Comparison of ENCODE assay signal across 27 cellular contexts in genomic region chr14:71638523-71639196, GRCh38.
A peak's percentile ranks its signal among the peaks of the same experiment; 100 is the strongest.
DNase-seq lines count a peak whose midpoint lies in the region; ATAC-seq, FAIRE-seq and TF ChIP-seq lines count a peak whose summit lies in the region.
"Had no signal": no experiment of that assay in that cellular context is flagged by ENCODE, and none has a peak within 500 bp of the region (broad histone marks: within the 10 kb centered on the region; RNA-seq: fewer than 3 reads in every experiment).

No MANE protein-coding gene starts in this region.

- H3K4me3 ChIP-seq in AG04449 (ENCODE audit: low read depth, low read length): no peak overlapping the region
- no peak overlapping the region for H3K4me3 ChIP-seq in bronchial epithelial cell (ENCODE audit: low read depth, low read length)
- H3K4me3 ChIP-seq: body of pancreas, colonic mucosa, prostate gland, transverse colon had no signal

- TF ChIP-seq CTCF in AG04449 (IDR thresholded peaks at IDR 0.05; ENCODE audit: insufficient read depth, low read length, missing control alignments): no peak
- TF ChIP-seq CTCF in bronchial epithelial cell (IDR thresholded peaks at IDR 0.05; ENCODE audit: insufficient read depth, low read length, severe bottlenecking): no peak

- FAIRE-seq in HTR-8/SVneo (lab: Jason Lieb, UNC): peak; percentile 52
- FAIRE-seq in bronchial epithelial cell (lab: Jason Lieb, UNC): no peak
- FAIRE-seq in frontal cortex (lab: Jason Lieb, UNC): no peak
- FAIRE-seq: GM12892, H54 had no signal

- POLR2A ChIA-PET in AG04449 (lab: Yijun Ruan, JAX): interaction anchor here (0.7 kb wide), 1 partner anchor 94 kb away, joined by 3 read pairs; no protein-coding TSS in a partner anchor

- H3K36me3 ChIP-seq in bronchial epithelial cell (ENCODE audit: control insufficient read depth, insufficient read depth, low read length): no peaks in the 10 kb centered on the region
- H3K36me3 ChIP-seq: colonic mucosa, prostate gland, transverse colon had no signal

- no peaks in the 10 kb centered on the region for H3K27me3 ChIP-seq in bronchial epithelial cell (ENCODE audit: control insufficient read depth, insufficient read depth, low read length)
- H3K27me3 ChIP-seq: body of pancreas, colonic mucosa, transverse colon had no signal

- ATAC-seq in HG02798 (IDR thresholded peaks at IDR 0.05; ENCODE audit: poor library complexity, unreplicated experiment): no peak
- ATAC-seq: body of pancreas; left ventricle myocardium superior; sciatic nerve; stimulated activated effector memory CD8-positive, alpha-beta T cell treated with anti-CD3 and anti-CD28 coated beads, Interleukin-12 subunit alpha, Interleukin-12 subunit beta, amount 100 ng/mL, for 72 hours had no signal

- DNase-seq in AG04449 (ENCODE audit: low read depth, low spot score) (peak; percentile 54), HTR-8/SVneo (ENCODE audit: insufficient read length, low spot score) (no peak), bronchial epithelial cell (ENCODE audit: low read depth) (peak; percentile 57), iris pigment epithelial cell (ENCODE audit: low read depth) (peak; percentile 86), frontal cortex (ENCODE audit: low spot score in 2 of 2) (no peak), activated T-cell treated with anti-CD3 and anti-CD28 coated beads for 4 hours (no peak), retina (no peak)
- DNase-seq: activated CD4-positive, alpha-beta T cell treated with anti-CD3 and anti-CD28 coated beads for 48 hours; activated CD8-positive, alpha-beta memory T cell treated with anti-CD3 and anti-CD28 coated beads for 24 hours; activated gamma-delta T cell; body of pancreas; CD8-positive, alpha-beta memory T cell; colonic mucosa; effector CD8-positive, alpha-beta T cell; head of caudate nucleus; kidney; left ventricle myocardium superior; NCI-H146; NCI-H446; NCI-H774; transverse colon had no signal

- CTCF ChIA-PET in AG04449 (lab: Yijun Ruan, JAX): interaction anchor here (1.4 to 1.8 kb wide), 2 partner anchors 15 to 114 kb away, joined by 3 to 5 read pairs; no protein-coding TSS in a partner anchor

Comparison
In these comparisons a context has a peak if more than half of its experiments do, and no peak if none do; other contexts are left out.
1. DNase-seq: peak in AG04449 (single experiment), bronchial epithelial cell (single experiment) and iris pigment epithelial cell (single experiment); none in HTR-8/SVneo (single experiment), frontal cortex (0 of 2), activated T-cell treated with anti-CD3 and anti-CD28 coated beads for 4 hours (single experiment) and retina (single experiment).